Comparison of ENCODE assay signal across 8 cellular contexts in the genomic region with DNA sequence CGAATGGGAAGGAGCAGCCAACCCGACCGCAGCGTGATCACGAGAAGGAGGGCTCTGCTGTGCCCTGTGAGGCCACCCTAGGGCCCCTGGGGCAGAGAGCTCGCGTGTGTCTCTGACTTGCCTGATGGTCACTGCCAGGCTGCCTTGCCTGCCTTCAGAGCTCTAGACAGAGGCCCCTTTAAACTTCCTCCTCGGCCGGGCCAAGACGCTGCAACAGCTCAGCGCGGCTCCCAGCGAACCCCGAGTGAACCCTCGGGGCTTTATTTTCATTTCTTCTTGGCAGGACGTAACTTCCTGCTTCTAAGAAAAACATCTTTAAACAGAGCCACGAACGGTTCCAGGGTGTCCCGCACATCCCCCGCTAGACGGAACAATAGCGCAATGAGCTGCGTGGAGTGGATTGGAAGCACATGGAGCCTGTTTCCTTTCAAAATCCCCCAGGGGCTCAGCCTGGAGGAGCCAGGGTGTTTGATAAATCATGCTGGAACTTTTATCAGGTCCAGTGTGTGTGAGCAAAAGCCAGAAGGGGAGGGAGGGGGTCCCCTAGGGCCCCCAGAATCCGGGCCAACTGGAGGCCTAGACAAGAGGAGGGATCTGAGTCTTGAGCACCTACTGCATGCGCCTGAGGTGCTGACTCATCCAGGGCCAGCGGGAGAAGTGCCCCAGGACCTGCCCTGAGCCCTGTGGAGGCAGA.
DNase-seq lines count a peak whose midpoint lies in the region; ATAC-seq lines count a peak whose summit lies in the region.

No MANE protein-coding gene starts in this region.

- peaks cover 10 to 13% of the 10 kb centered on the region in 2 donors for H3K4me1 Mint-ChIP-seq in stimulated activated naive B cell treated with anti-CD40 and anti-IgM and Interleukin-4, amounts not matched to agents 10 μg/mL and 1 μg/mL and 100 μg/mL, for 72 hours

- DNase-seq in EH (ENCODE audit: low read depth): peak; percentile 94
- DNase-seq in cerebellum (ENCODE audit: low spot score): peak; percentile 10
- DNase-seq in medulla oblongata (ENCODE audit: extremely low spot score): peak; percentile 81
- peak; percentile 13 for DNase-seq in stimulated activated naive B cell treated with anti-CD40 and anti-IgM and Interleukin-4, amounts not matched to agents 10 μg/mL and 1 μg/mL and 100 μg/mL, for 72 hours
- no peak for DNase-seq in SW 1271 (lab: John Stamatoyannopoulos, UW)

- peaks cover 7 to 14% of the 10 kb centered on the region in 2 donors for H3K27me3 Mint-ChIP-seq in stimulated activated naive B cell treated with anti-CD40 and anti-IgM and Interleukin-4, amounts not matched to agents 10 μg/mL and 1 μg/mL and 100 μg/mL, for 72 hours

- H3K27ac Mint-ChIP-seq in stimulated activated naive B cell treated with anti-CD40 and anti-IgM and Interleukin-4, amounts not matched to agents 10 μg/mL and 1 μg/mL and 100 μg/mL, for 72 hours: peak overlapping the region; percentile 92

- peaks cover 3 to 7% of the 10 kb centered on the region in 2 donors for H3K36me3 Mint-ChIP-seq in stimulated activated naive B cell treated with anti-CD40 and anti-IgM and Interleukin-4, amounts not matched to agents 10 μg/mL and 1 μg/mL and 100 μg/mL, for 72 hours

- peak; percentile 67 for ATAC-seq in activated CD4-positive, CD25-positive, alpha-beta regulatory T cell treated with anti-CD3 and anti-CD28 coated beads, Interleukin-2, amount 50 U/mL, for 24 hours
- ATAC-seq in stimulated activated naive B cell treated with anti-CD40 and anti-IgM and Interleukin-4, amounts not matched to agents 10 μg/mL and 1 μg/mL and 100 μg/mL, for 72 hours (replicated peaks): peak; percentile 81 to 82
- ATAC-seq in HG03097 (IDR thresholded peaks at IDR 0.05; ENCODE audit: low FRiP score, unreplicated experiment) (no peak), HG02840 (IDR thresholded peaks at IDR 0.05; ENCODE audit: low FRiP score, unreplicated experiment) (no peak)

- H3K4me3 Mint-ChIP-seq in stimulated activated naive B cell treated with anti-CD40 and anti-IgM and Interleukin-4, amounts not matched to agents 10 μg/mL and 1 μg/mL and 100 μg/mL, for 72 hours: peak overlapping the region; percentile 85 to 89

- peaks cover 0 to 8% of the 10 kb centered on the region in 2 donors for H3K9me3 Mint-ChIP-seq in stimulated activated naive B cell treated with anti-CD40 and anti-IgM and Interleukin-4, amounts not matched to agents 10 μg/mL and 1 μg/mL and 100 μg/mL, for 72 hours

Comparison
In these comparisons a context has a peak if more than half of its experiments do, and no peak if none do; other contexts are left out.
1. DNase-seq: peak in EH (single experiment), cerebellum (single experiment), medulla oblongata (single experiment) and stimulated activated naive B cell treated with anti-CD40 and anti-IgM and Interleukin-4, amounts not matched to agents 10 μg/mL and 1 μg/mL and 100 μg/mL, for 72 hours (single experiment); none in SW 1271 (0 of 2).
2. ATAC-seq: peak in activated CD4-positive, CD25-positive, alpha-beta regulatory T cell treated with anti-CD3 and anti-CD28 coated beads, Interleukin-2, amount 50 U/mL, for 24 hours (2 of 2) and stimulated activated naive B cell treated with anti-CD40 and anti-IgM and Interleukin-4, amounts not matched to agents 10 μg/mL and 1 μg/mL and 100 μg/mL, for 72 hours (2 of 2); none in HG03097 (single experiment) and HG02840 (single experiment).